Comparison of ENCODE assay signal across 8 cellular contexts in the genomic region with DNA sequence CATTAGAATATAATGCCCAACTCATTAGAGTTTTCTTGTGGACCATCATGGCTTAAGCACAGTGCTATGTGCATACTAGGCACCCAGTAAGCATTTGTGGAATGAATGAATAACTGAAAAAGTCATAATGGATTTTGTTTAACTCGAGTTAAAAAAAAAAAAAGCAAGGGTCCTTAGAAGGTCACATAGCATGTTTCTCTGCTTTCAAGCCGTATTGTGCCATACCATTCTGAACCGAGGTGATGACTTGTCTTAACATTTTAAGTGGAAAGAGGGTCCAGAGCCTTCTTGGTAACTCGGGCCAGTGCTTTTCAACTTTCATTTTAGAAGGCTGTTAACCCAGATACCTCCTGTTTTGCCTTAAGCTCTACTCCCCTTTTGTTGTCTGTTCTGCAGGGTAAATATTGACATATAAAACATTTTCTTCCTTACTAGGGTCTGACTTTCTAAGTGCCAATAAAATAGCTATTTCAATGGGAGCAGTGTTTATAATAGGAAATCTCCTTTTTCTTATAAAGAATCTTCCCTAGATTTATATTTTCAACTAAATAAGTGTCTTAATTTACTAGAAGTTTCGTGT. TPM values are rescaled to one million over a fixed set of nuclear protein-coding genes. Genes with fewer than 3 reads are reported as not detected.
A peak's percentile ranks its signal among the peaks of the same experiment; 100 is the strongest.
DNase-seq lines count a peak whose midpoint lies in the region; ATAC-seq lines count a peak whose summit lies in the region.

No MANE protein-coding gene starts in this region.

- peak overlapping the region; percentile 91 for H3K27ac Mint-ChIP-seq in activated naive CD8-positive, alpha-beta T cell treated with anti-CD3 and anti-CD28 coated beads, Interleukin-2, amount 10 ng/mL, durations not matched to agents 7 days and 5 days

- H3K4me3 ChIP-seq in thymus (ENCODE audit: low read length), result peak overlapping the region; percentile 57

- no peak for ATAC-seq in activated T-cell treated with anti-CD3 and anti-CD28 coated beads, Interleukin-2, amount 50 U/mL, for 4 hours
- no peak for ATAC-seq in activated naive CD8-positive, alpha-beta T cell treated with anti-CD3 and anti-CD28 coated beads, Interleukin-2, amount 10 ng/mL, durations not matched to agents 7 days and 5 days (ENCODE audit: low read depth)
- ATAC-seq in GM18867 (IDR thresholded peaks at IDR 0.05; ENCODE audit: unreplicated experiment) (no peak), GM21576 (IDR thresholded peaks at IDR 0.05; ENCODE audit: unreplicated experiment) (no peak)

- H3K27me3 ChIP-seq in thymus (ENCODE audit: control insufficient read depth, insufficient read depth), result no peaks in the 10 kb centered on the region

- peaks cover 33% of the 10 kb centered on the region for H3K4me1 Mint-ChIP-seq in activated T-cell treated with anti-CD3 and anti-CD28 coated beads, Interleukin-2, amount 50 U/mL, for 4 hours (ENCODE audit: low read depth)
- peaks cover 42% of the 10 kb centered on the region for H3K4me1 Mint-ChIP-seq in activated naive CD8-positive, alpha-beta T cell treated with anti-CD3 and anti-CD28 coated beads, Interleukin-2, amount 10 ng/mL, durations not matched to agents 7 days and 5 days

- peaks cover 7% of the 10 kb centered on the region for H3K4me1 ChIP-seq in thymus (ENCODE audit: control insufficient read depth, insufficient read depth, low read length)

- H3K9me3 Mint-ChIP-seq in activated T-cell treated with anti-CD3 and anti-CD28 coated beads, Interleukin-2, amount 50 U/mL, for 4 hours, result no peaks in the 10 kb centered on the region
- H3K9me3 Mint-ChIP-seq in activated naive CD8-positive, alpha-beta T cell treated with anti-CD3 and anti-CD28 coated beads, Interleukin-2, amount 10 ng/mL, durations not matched to agents 7 days and 5 days, result no peaks in the 10 kb centered on the region

- H3K27ac ChIP-seq in thymus (ENCODE audit: low read depth), result peak overlapping the region; percentile 9

- H3K36me3 ChIP-seq in thymus (ENCODE audit: control insufficient read depth, insufficient read depth), result no peaks in the 10 kb centered on the region

- H3K4me3 Mint-ChIP-seq in activated T-cell treated with anti-CD3 and anti-CD28 coated beads, Interleukin-2, amount 50 U/mL, for 4 hours, result peak overlapping the region; percentile 98
- H3K4me3 Mint-ChIP-seq in activated naive CD8-positive, alpha-beta T cell treated with anti-CD3 and anti-CD28 coated beads, Interleukin-2, amount 10 ng/mL, durations not matched to agents 7 days and 5 days, result peak overlapping the region; percentile 95

- H3K27me3 Mint-ChIP-seq in activated T-cell treated with anti-CD3 and anti-CD28 coated beads, Interleukin-2, amount 50 U/mL, for 4 hours (ENCODE audit: low read depth), result no peaks in the 10 kb centered on the region
- H3K27me3 Mint-ChIP-seq in activated naive CD8-positive, alpha-beta T cell treated with anti-CD3 and anti-CD28 coated beads, Interleukin-2, amount 10 ng/mL, durations not matched to agents 7 days and 5 days, result no peaks in the 10 kb centered on the region

- peaks cover 10% of the 10 kb centered on the region for H3K36me3 Mint-ChIP-seq in activated T-cell treated with anti-CD3 and anti-CD28 coated beads, Interleukin-2, amount 50 U/mL, for 4 hours (ENCODE audit: insufficient read depth)
- H3K36me3 Mint-ChIP-seq in activated naive CD8-positive, alpha-beta T cell treated with anti-CD3 and anti-CD28 coated beads, Interleukin-2, amount 10 ng/mL, durations not matched to agents 7 days and 5 days, result peaks cover 13% of the 10 kb centered on the region

- no peak for DNase-seq in activated T-cell treated with anti-CD3 and anti-CD28 coated beads, Interleukin-2, amount 50 U/mL, for 4 hours
- DNase-seq in activated T-cell treated with anti-CD3 and anti-CD28 coated beads, Interleukin-2, amount 50 U/mL, for 48 hours, result no peak
- DNase-seq in activated naive CD8-positive, alpha-beta T cell treated with anti-CD3 and anti-CD28 coated beads, Interleukin-2, amount 10 ng/mL, durations not matched to agents 7 days and 5 days, result no peak
- DNase-seq in iris pigment epithelial cell (ENCODE audit: low read depth) (peak; percentile 62), NCI-H1694 treated with DMSO at 0.1 percent for 48 hours (lab: John Stamatoyannopoulos, UW) (no peak)

- POLR2A ChIA-PET in activated naive CD8-positive, alpha-beta T cell treated with anti-CD3 and anti-CD28 coated beads, Interleukin-2, amount 10 ng/mL, durations not matched to agents 7 days and 5 days (lab: Charles Lee), result interaction anchor here (0.7 to 2.7 kb wide), 9 partner anchors 9 to 469 kb away, joined by 3 to 20 read pairs (median 4); a partner anchor contains a TSS

- no peaks in the 10 kb centered on the region for H3K9me3 ChIP-seq in thymus (ENCODE audit: control insufficient read depth)

- WGBS in thymus, result 42% methylated on average over 5 of the region's 5 CpGs

RNA-seq across cellular contexts. Expression of a gene that starts 0.8 kb away (rescaled TPM):
- 1 to 10 TPM; 1.9 to 2.8 (median 2.0) TPM for total RNA-seq in activated T-cell treated with anti-CD3 and anti-CD28 coated beads, Interleukin-2, amount 50 U/mL, for 4 hours
- total RNA-seq in activated naive CD8-positive, alpha-beta T cell treated with anti-CD3 and anti-CD28 coated beads, Interleukin-2, amount 10 ng/mL, durations not matched to agents 7 days and 5 days, result 1 to 10 TPM; 5.7 to 7.0 TPM
- polyA plus RNA-seq in thymus, result 0.39 TPM

RNA-seq across cellular contexts. Expression of a gene that starts 1.4 kb away (rescaled TPM):
- total RNA-seq in activated T-cell treated with anti-CD3 and anti-CD28 coated beads, Interleukin-2, amount 50 U/mL, for 4 hours, result 10 to 100 TPM; 73.5 to 76.2 (median 76.0) TPM
- 10 to 100 TPM; 26.4 TPM for total RNA-seq in activated naive CD8-positive, alpha-beta T cell treated with anti-CD3 and anti-CD28 coated beads, Interleukin-2, amount 10 ng/mL, durations not matched to agents 7 days and 5 days
- 4.6 TPM for polyA plus RNA-seq in thymus

RNA-seq across cellular contexts. Expression of a gene that starts 54.3 kb away (rescaled TPM):
- not detected for total RNA-seq in activated T-cell treated with anti-CD3 and anti-CD28 coated beads, Interleukin-2, amount 50 U/mL, for 4 hours
- not detected for total RNA-seq in activated naive CD8-positive, alpha-beta T cell treated with anti-CD3 and anti-CD28 coated beads, Interleukin-2, amount 10 ng/mL, durations not matched to agents 7 days and 5 days
- 0.27 TPM for polyA plus RNA-seq in thymus
